8 cellular contexts compared by ENCODE assay signal in genomic region chr14:75577724-75578098, GRCh38. TPM values are rescaled to one million over a fixed set of nuclear protein-coding genes. Genes with fewer than 3 reads are reported as not detected.
DNase-seq lines count a peak whose midpoint lies in the region; ATAC-seq and TF ChIP-seq lines count a peak whose summit lies in the region.

No MANE protein-coding gene starts in this region.

- H3K9me3 ChIP-seq in AG04450 (ENCODE audit: control insufficient read depth, insufficient read depth, low read length): no peaks in the 10 kb centered on the region; the same call in 1 of the 2 replicates

- peak; percentile 49 for ATAC-seq in GM18861 (IDR thresholded peaks at IDR 0.05; ENCODE audit: unreplicated experiment)
- ATAC-seq in HG03196 (IDR thresholded peaks at IDR 0.05; ENCODE audit: unreplicated experiment): peak; percentile 64
- peak; percentile 96 for ATAC-seq in activated CD8-positive, alpha-beta T cell treated with anti-CD3 and anti-CD28 coated beads, Interleukin-2, amount 10 ng/mL, durations not matched to agents 7 days and 5 days
- peak; percentile 89 for ATAC-seq in effector memory CD8-positive, alpha-beta T cell (replicated peaks)

- no peaks in the 10 kb centered on the region for H3K36me3 Mint-ChIP-seq in activated CD8-positive, alpha-beta T cell treated with anti-CD3 and anti-CD28 coated beads, Interleukin-2, amount 10 ng/mL, durations not matched to agents 7 days and 5 days (ENCODE audit: low read depth)
- H3K36me3 Mint-ChIP-seq in effector memory CD8-positive, alpha-beta T cell (ENCODE audit: insufficient read depth): peaks cover 2% of the 10 kb centered on the region

- peak; percentile 88 for TF ChIP-seq CTCF in AG04450 (IDR thresholded peaks at IDR 0.05; ENCODE audit: low read depth, low read length)

- peak overlapping the region; percentile 22 for H3K27ac ChIP-seq in AG04450 (ENCODE audit: low read depth, low read length)

- CTCF ChIA-PET in AG04450 (lab: Charles Lee): interaction anchor here (0.6 to 9.5 kb wide), 28 partner anchors 9 to 809 kb away, joined by 3 to 411 read pairs (median 5); partner anchors contain the start of genes ERG28, TGFB3 and TTLL5
- CTCF ChIA-PET in activated CD8-positive, alpha-beta T cell treated with anti-CD3 and anti-CD28 coated beads, Interleukin-2, amount 10 ng/mL, durations not matched to agents 7 days and 5 days (lab: Charles Lee): interaction anchor here (0.7 to 7.6 kb wide), 45 partner anchors 9 to 405 kb away, joined by 3 to 255 read pairs (median 4); partner anchors contain the start of genes BATF, ERG28, TGFB3 and TTLL5

- peak overlapping the region; percentile 77 for H3K4me3 Mint-ChIP-seq in activated CD8-positive, alpha-beta T cell treated with anti-CD3 and anti-CD28 coated beads, Interleukin-2, amount 10 ng/mL, durations not matched to agents 7 days and 5 days
- H3K4me3 Mint-ChIP-seq in effector memory CD8-positive, alpha-beta T cell: peak overlapping the region; percentile 87 to 92

- peaks cover 7% of the 10 kb centered on the region for H3K27me3 ChIP-seq in AG04450 (ENCODE audit: control insufficient read depth, insufficient read depth, low read length)

- POLR2A ChIA-PET in AG04450 (lab: Yijun Ruan, JAX): interaction anchor here (0.8 to 1.6 kb wide), 4 partner anchors 71 to 80 kb away, joined by 3 to 4 read pairs (median 3); no protein-coding TSS in a partner anchor
- POLR2A ChIA-PET in activated CD8-positive, alpha-beta T cell treated with anti-CD3 and anti-CD28 coated beads, Interleukin-2, amount 10 ng/mL, durations not matched to agents 7 days and 5 days (lab: Charles Lee): interaction anchor here (1.5 kb wide), 1 partner anchor 17 kb away, joined by 4 read pairs; no protein-coding TSS in a partner anchor

- peaks cover 5% of the 10 kb centered on the region for H3K27me3 Mint-ChIP-seq in activated CD8-positive, alpha-beta T cell treated with anti-CD3 and anti-CD28 coated beads, Interleukin-2, amount 10 ng/mL, durations not matched to agents 7 days and 5 days (ENCODE audit: low read depth)
- no peaks in the 10 kb centered on the region for H3K27me3 Mint-ChIP-seq in effector memory CD8-positive, alpha-beta T cell

- H3K4me3 ChIP-seq in AG04450 (ENCODE audit: low read depth, low read length): peak overlapping the region; percentile 66

- H3K4me1 Mint-ChIP-seq in activated CD8-positive, alpha-beta T cell treated with anti-CD3 and anti-CD28 coated beads, Interleukin-2, amount 10 ng/mL, durations not matched to agents 7 days and 5 days (ENCODE audit: low read depth): peaks cover 18% of the 10 kb centered on the region
- peaks cover 16 to 20% of the 10 kb centered on the region in 2 donors for H3K4me1 Mint-ChIP-seq in effector memory CD8-positive, alpha-beta T cell (ENCODE audit: low read depth in 2 of 2)

- H3K27ac Mint-ChIP-seq in activated CD8-positive, alpha-beta T cell treated with anti-CD3 and anti-CD28 coated beads, Interleukin-2, amount 10 ng/mL, durations not matched to agents 7 days and 5 days: no peak overlapping the region
- H3K27ac Mint-ChIP-seq in effector memory CD8-positive, alpha-beta T cell: peak overlapping the region; percentile 81 to 91

- DNase-seq in AG04450 (ENCODE audit: low read depth, low spot score): peak; percentile 55
- peak; percentile 84 for DNase-seq in NCI-H82 (lab: John Stamatoyannopoulos, UW)
- peak; percentile 82 for DNase-seq in activated CD8-positive, alpha-beta T cell treated with anti-CD3 and anti-CD28 coated beads, Interleukin-2, amount 10 ng/mL, durations not matched to agents 7 days and 5 days
- DNase-seq in effector memory CD8-positive, alpha-beta T cell: peak; percentile 52 to 62 (median 55)
- peak; percentile 73 to 85 for DNase-seq in lung microvascular endothelial cell (ENCODE audit: low read depth in 2 of 2)
- peak; percentile 48 to 56 (median 50) for DNase-seq in stimulated activated CD4-positive, alpha-beta T cell treated with anti-CD3 and anti-CD28 coated beads, TNF-alpha, amount 100 ng/mL, for 4 hours (ENCODE audit: low read depth in 3 of 3)

- H3K9me3 Mint-ChIP-seq in activated CD8-positive, alpha-beta T cell treated with anti-CD3 and anti-CD28 coated beads, Interleukin-2, amount 10 ng/mL, durations not matched to agents 7 days and 5 days (ENCODE audit: insufficient read depth): no peaks in the 10 kb centered on the region
- H3K9me3 Mint-ChIP-seq in effector memory CD8-positive, alpha-beta T cell: no peaks in the 10 kb centered on the region

RNA-seq across cellular contexts. Expression of gene FLVCR2, which starts 0.7 kb away (rescaled TPM):
- 2.8 and 3.4 TPM in 2 replicates for polyA plus RNA-seq in AG04450 (2011; rRNA removed)
- polyA minus RNA-seq in AG04450 (2011; rRNA and poly(A)+ RNA removed): 4.8 and 6.4 TPM in 2 replicates
- 1 to 10 TPM in 1 of 2 experiments, under 1 TPM in 1; 0.79 to 5.5 TPM for total RNA-seq in activated CD8-positive, alpha-beta T cell treated with anti-CD3 and anti-CD28 coated beads, Interleukin-2, amount 10 ng/mL, durations not matched to agents 7 days and 5 days
- 0.79 and 1.3 TPM in 2 replicates for total RNA-seq in lung microvascular endothelial cell

RNA-seq across cellular contexts. Expression of gene BATF, which starts 55.4 kb away (rescaled TPM):
- polyA plus RNA-seq in AG04450 (2011; rRNA removed): not detected in 2 replicates
- polyA minus RNA-seq in AG04450 (2011; rRNA and poly(A)+ RNA removed): not detected in 2 replicates
- total RNA-seq in activated CD8-positive, alpha-beta T cell treated with anti-CD3 and anti-CD28 coated beads, Interleukin-2, amount 10 ng/mL, durations not matched to agents 7 days and 5 days: 10 to 100 TPM; 41.3 to 41.6 TPM
- total RNA-seq in lung microvascular endothelial cell: 3.6 and 3.7 TPM in 2 replicates

Comparison
In these comparisons a context has a peak if more than half of its experiments do, and no peak if none do; other contexts are left out.
1. Peak in every context shown above with its lines: DNase-seq, ATAC-seq, H3K4me3 ChIP-seq and H3K27ac ChIP-seq.